ENCODE assay signal across 8 cellular contexts in genomic region chr16:10971560-10971961, GRCh38. TPM values are rescaled to one million over a fixed set of nuclear protein-coding genes. Genes with fewer than 3 reads are reported as not detected.
DNase-seq lines count a peak whose midpoint lies in the region; ATAC-seq and TF ChIP-seq lines count a peak whose summit lies in the region.

No MANE protein-coding gene starts in this region.

- intact Hi-C loops in heart right ventricle (cut with DNase I), result loop anchor here in 8 of 10 donors (1.0 to 10.0 kb wide), 7 partner anchors 126 to 386 kb away; partner anchors contain the start of gene SOCS1 (in 4 of the 8)

- H3K4me3 Mint-ChIP-seq in activated naive CD8-positive, alpha-beta T cell treated with anti-CD3 and anti-CD28 coated beads, Interleukin-2, amount 50 U/mL, for 24 hours, result no peak overlapping the region
- no peak overlapping the region for H3K4me3 Mint-ChIP-seq in stimulated activated naive CD8-positive, alpha-beta T cell treated with anti-CD3 and anti-CD28 coated beads, Interleukin-15, amount 100 ng/mL, for 72 hours

- no peak overlapping the region for H3K27ac ChIP-seq in heart right ventricle

- peaks cover 0 to 31% (median 15%) of the 10 kb centered on the region in 9 donors for H3K4me1 ChIP-seq in heart right ventricle

- TF ChIP-seq CTCF in heart right ventricle (IDR thresholded peaks at IDR 0.05), result peak; percentile 72 to 87 (median 81)

- DNase-seq in DMS 273 treated with DMSO at 0.1 percent for 48 hours (lab: John Stamatoyannopoulos, UW) (peak; percentile 55), HEK293T (ENCODE audit: extremely low spot score) (peak; percentile 71), NCI-H526 (lab: John Stamatoyannopoulos, UW) (peak; percentile 65 to 87), heart right ventricle (peak in 1 of 2 donors; percentile 70), putamen (ENCODE audit: low spot score) (peak; percentile 56)
- peak; percentile 45 for DNase-seq in activated naive CD8-positive, alpha-beta T cell treated with anti-CD3 and anti-CD28 coated beads, Interleukin-2, amount 50 U/mL, for 24 hours
- no peak for DNase-seq in stimulated activated naive CD8-positive, alpha-beta T cell treated with anti-CD3 and anti-CD28 coated beads, Interleukin-15, amount 100 ng/mL, for 72 hours

- ATAC-seq in activated naive CD8-positive, alpha-beta T cell treated with anti-CD3 and anti-CD28 coated beads, Interleukin-2, amount 50 U/mL, for 24 hours, result no peak
- ATAC-seq in heart right ventricle, result peak; percentile 34 to 72 (median 66)
- no peak for ATAC-seq in HG02588 (IDR thresholded peaks at IDR 0.05; ENCODE audit: unreplicated experiment)
- no peak for ATAC-seq in stimulated activated naive CD8-positive, alpha-beta T cell treated with anti-CD3 and anti-CD28 coated beads, Interleukin-15, amount 100 ng/mL, for 72 hours

- peaks cover 0 to 82% (median 0%) of the 10 kb centered on the region in 9 donors for H3K36me3 ChIP-seq in heart right ventricle

- 41 to 50% methylated on average over 3 of the region's 3 CpGs for WGBS in heart right ventricle, 2 donors

- H3K9me3 ChIP-seq in heart right ventricle, result no peaks in the 10 kb centered on the region

- H3K9me3 Mint-ChIP-seq in activated naive CD8-positive, alpha-beta T cell treated with anti-CD3 and anti-CD28 coated beads, Interleukin-2, amount 50 U/mL, for 24 hours, result no peaks in the 10 kb centered on the region
- peaks cover 0 to under 1% of the 10 kb centered on the region in 2 donors for H3K9me3 Mint-ChIP-seq in stimulated activated naive CD8-positive, alpha-beta T cell treated with anti-CD3 and anti-CD28 coated beads, Interleukin-15, amount 100 ng/mL, for 72 hours

- H3K27me3 Mint-ChIP-seq in activated naive CD8-positive, alpha-beta T cell treated with anti-CD3 and anti-CD28 coated beads, Interleukin-2, amount 50 U/mL, for 24 hours, result no peaks in the 10 kb centered on the region
- no peaks in the 10 kb centered on the region for H3K27me3 Mint-ChIP-seq in stimulated activated naive CD8-positive, alpha-beta T cell treated with anti-CD3 and anti-CD28 coated beads, Interleukin-15, amount 100 ng/mL, for 72 hours

- H3K27me3 ChIP-seq in heart right ventricle, result no peaks in the 10 kb centered on the region

- H3K27ac Mint-ChIP-seq in activated naive CD8-positive, alpha-beta T cell treated with anti-CD3 and anti-CD28 coated beads, Interleukin-2, amount 50 U/mL, for 24 hours, result no peak overlapping the region
- no peak overlapping the region for H3K27ac Mint-ChIP-seq in stimulated activated naive CD8-positive, alpha-beta T cell treated with anti-CD3 and anti-CD28 coated beads, Interleukin-15, amount 100 ng/mL, for 72 hours

- POLR2A ChIA-PET in HEK293T (lab: Yijun Ruan, JAX), result interaction anchor here (2.2 kb wide), 1 partner anchor 284 kb away, joined by 12 read pairs; the partner anchor contains the start of gene SOCS1

- CTCF ChIA-PET in HEK293T (lab: Yijun Ruan, JAX), result interaction anchor here (0.6 to 1.5 kb wide), 6 partner anchors 12 to 388 kb away, joined by 3 to 5 read pairs (median 3); partner anchors contain the start of gene SOCS1

- no peak overlapping the region for H3K4me3 ChIP-seq in heart right ventricle

- H3K36me3 Mint-ChIP-seq in activated naive CD8-positive, alpha-beta T cell treated with anti-CD3 and anti-CD28 coated beads, Interleukin-2, amount 50 U/mL, for 24 hours (ENCODE audit: low read depth), result peaks cover 51% of the 10 kb centered on the region

- H3K4me1 Mint-ChIP-seq in activated naive CD8-positive, alpha-beta T cell treated with anti-CD3 and anti-CD28 coated beads, Interleukin-2, amount 50 U/mL, for 24 hours, result peaks cover 42% of the 10 kb centered on the region
- peaks cover 37% of the 10 kb centered on the region for H3K4me1 Mint-ChIP-seq in stimulated activated naive CD8-positive, alpha-beta T cell treated with anti-CD3 and anti-CD28 coated beads, Interleukin-15, amount 100 ng/mL, for 72 hours

TF ChIP-seq in HEK293T, 16 proteins besides CTCF, POLR2A, EP300 and RAD21:
- TF ChIP-seq NFRKB (IDR thresholded peaks at IDR 0.05) (no peak), ARNT (IDR thresholded peaks at IDR 0.05) (no peak), BHLHE40 (IDR thresholded peaks at IDR 0.05; ENCODE audit: borderline replicate concordance) (no peak), TARDBP (IDR thresholded peaks at IDR 0.05) (no peak), FOXK2 (IDR thresholded peaks at IDR 0.05) (no peak), SUZ12 (IDR thresholded peaks at IDR 0.05) (no peak), FOXM1 (IDR thresholded peaks at IDR 0.05; ENCODE audit: borderline replicate concordance) (no peak), L3MBTL2 (conservative IDR thresholded peaks at IDR 0.05) (no peak)
- TF ChIP-seq, protein P1, sequence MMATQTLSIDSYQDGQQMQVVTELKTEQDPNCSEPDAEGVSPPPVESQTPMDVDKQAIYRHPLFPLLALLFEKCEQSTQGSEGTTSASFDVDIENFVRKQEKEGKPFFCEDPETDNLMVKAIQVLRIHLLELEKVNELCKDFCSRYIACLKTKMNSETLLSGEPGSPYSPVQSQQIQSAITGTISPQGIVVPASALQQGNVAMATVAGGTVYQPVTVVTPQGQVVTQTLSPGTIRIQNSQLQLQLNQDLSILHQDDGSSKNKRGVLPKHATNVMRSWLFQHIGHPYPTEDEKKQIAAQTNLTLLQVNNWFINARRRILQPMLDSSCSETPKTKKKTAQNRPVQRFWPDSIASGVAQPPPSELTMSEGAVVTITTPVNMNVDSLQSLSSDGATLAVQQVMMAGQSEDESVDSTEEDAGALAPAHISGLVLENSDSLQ (IDR thresholded peaks at IDR 0.05), result no peak

RNA-seq across cellular contexts. Expression of gene CLEC16A, which starts 27.2 kb away (rescaled TPM):
- 10 to 100 TPM; 17.2 to 30.8 (median 23.2) TPM for total RNA-seq in heart right ventricle
- 10 to 100 TPM; 12.1 to 16.7 TPM for polyA plus RNA-seq in heart right ventricle

RNA-seq across cellular contexts. Expression of gene DEXI, which starts 29.3 kb away (rescaled TPM):
- 100 to 1,000 TPM in 4 of 10 donors, 10 to 100 TPM in 6; 68.8 to 109 (median 81.6) TPM for total RNA-seq in heart right ventricle
- 100 to 1,000 TPM in 1 of 2 donors, 10 to 100 TPM in 1; 91.4 to 104 TPM for polyA plus RNA-seq in heart right ventricle

Comparison
In these comparisons a context has a peak if more than half of its experiments do, and no peak if none do; other contexts are left out.
1. DNase-seq: peak in DMS 273 treated with DMSO at 0.1 percent for 48 hours (single experiment), HEK293T (single experiment), NCI-H526 (2 of 2), activated naive CD8-positive, alpha-beta T cell treated with anti-CD3 and anti-CD28 coated beads, Interleukin-2, amount 50 U/mL, for 24 hours (single experiment) and putamen (single experiment); none in stimulated activated naive CD8-positive, alpha-beta T cell treated with anti-CD3 and anti-CD28 coated beads, Interleukin-15, amount 100 ng/mL, for 72 hours (0 of 2).
2. ATAC-seq: peak in heart right ventricle (8 of 8); none in activated naive CD8-positive, alpha-beta T cell treated with anti-CD3 and anti-CD28 coated beads, Interleukin-2, amount 50 U/mL, for 24 hours (single experiment), HG02588 (single experiment) and stimulated activated naive CD8-positive, alpha-beta T cell treated with anti-CD3 and anti-CD28 coated beads, Interleukin-15, amount 100 ng/mL, for 72 hours (single experiment).